Comparison of ENCODE assay signal across 1 cellular context in the genomic region with DNA sequence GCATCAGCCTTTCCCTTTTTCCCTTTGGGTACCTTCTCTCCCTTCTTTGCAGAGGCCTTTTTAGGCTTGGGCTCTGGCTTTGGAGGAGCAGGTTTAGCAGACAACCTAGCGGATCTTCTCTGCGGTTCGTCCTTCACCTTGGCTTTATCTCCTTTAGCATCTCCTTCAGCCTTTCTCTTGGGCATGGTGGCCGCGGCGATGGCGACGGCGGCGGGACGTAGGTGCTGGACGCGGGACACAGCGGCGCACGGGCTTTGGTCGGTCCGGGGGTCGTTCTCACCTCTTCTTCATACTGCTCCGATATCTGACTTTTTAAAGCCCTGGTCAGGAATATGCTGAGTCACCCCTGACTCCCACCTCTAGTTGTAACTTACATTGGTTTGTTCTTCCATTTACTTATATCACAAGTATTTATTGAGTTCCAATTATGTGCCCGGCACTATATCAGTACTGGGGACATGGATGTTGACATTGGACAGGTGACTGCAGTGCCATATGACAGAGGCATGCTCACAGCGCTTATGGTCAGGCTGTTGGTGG.
TF ChIP-seq lines count a peak whose summit lies in the region.

No MANE protein-coding gene starts in this region.

TF ChIP-seq in HCT116, 20 proteins besides CTCF, POLR2A, EP300 and RAD21 (continued from another document):
- TF ChIP-seq, protein P1, sequence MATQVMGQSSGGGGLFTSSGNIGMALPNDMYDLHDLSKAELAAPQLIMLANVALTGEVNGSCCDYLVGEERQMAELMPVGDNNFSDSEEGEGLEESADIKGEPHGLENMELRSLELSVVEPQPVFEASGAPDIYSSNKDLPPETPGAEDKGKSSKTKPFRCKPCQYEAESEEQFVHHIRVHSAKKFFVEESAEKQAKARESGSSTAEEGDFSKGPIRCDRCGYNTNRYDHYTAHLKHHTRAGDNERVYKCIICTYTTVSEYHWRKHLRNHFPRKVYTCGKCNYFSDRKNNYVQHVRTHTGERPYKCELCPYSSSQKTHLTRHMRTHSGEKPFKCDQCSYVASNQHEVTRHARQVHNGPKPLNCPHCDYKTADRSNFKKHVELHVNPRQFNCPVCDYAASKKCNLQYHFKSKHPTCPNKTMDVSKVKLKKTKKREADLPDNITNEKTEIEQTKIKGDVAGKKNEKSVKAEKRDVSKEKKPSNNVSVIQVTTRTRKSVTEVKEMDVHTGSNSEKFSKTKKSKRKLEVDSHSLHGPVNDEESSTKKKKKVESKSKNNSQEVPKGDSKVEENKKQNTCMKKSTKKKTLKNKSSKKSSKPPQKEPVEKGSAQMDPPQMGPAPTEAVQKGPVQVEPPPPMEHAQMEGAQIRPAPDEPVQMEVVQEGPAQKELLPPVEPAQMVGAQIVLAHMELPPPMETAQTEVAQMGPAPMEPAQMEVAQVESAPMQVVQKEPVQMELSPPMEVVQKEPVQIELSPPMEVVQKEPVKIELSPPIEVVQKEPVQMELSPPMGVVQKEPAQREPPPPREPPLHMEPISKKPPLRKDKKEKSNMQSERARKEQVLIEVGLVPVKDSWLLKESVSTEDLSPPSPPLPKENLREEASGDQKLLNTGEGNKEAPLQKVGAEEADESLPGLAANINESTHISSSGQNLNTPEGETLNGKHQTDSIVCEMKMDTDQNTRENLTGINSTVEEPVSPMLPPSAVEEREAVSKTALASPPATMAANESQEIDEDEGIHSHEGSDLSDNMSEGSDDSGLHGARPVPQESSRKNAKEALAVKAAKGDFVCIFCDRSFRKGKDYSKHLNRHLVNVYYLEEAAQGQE (IDR thresholded peaks at IDR 0.05; ENCODE audit: low read depth), result no peak
- TF ChIP-seq SRF (IDR thresholded peaks at IDR 0.05; ENCODE audit: low read depth), result no peak
- no peak for TF ChIP-seq ZFX (IDR thresholded peaks at IDR 0.05)
- TF ChIP-seq, protein P2, sequence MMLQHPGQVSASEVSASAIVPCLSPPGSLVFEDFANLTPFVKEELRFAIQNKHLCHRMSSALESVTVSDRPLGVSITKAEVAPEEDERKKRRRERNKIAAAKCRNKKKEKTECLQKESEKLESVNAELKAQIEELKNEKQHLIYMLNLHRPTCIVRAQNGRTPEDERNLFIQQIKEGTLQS (IDR thresholded peaks at IDR 0.05), result no peak
- no peak for TF ChIP-seq YY1 (IDR thresholded peaks at IDR 0.05; ENCODE audit: extremely low read depth, insufficient replicate concordance, low read depth, low read length)
- TF ChIP-seq EZH2 (IDR thresholded peaks at IDR 0.05), result no peak
- TF ChIP-seq, protein P3, sequence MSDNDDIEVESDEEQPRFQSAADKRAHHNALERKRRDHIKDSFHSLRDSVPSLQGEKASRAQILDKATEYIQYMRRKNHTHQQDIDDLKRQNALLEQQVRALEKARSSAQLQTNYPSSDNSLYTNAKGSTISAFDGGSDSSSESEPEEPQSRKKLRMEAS (IDR thresholded peaks at IDR 0.05), result no peak
- TF ChIP-seq ZNF274 (IDR thresholded peaks at IDR 0.05; ENCODE audit: low read depth, low read length), result no peak
- TF ChIP-seq SP1 (IDR thresholded peaks at IDR 0.05; ENCODE audit: low read depth), result no peak
- no peak for TF ChIP-seq CEBPB (IDR thresholded peaks at IDR 0.05; ENCODE audit: low read depth)
- TF ChIP-seq, protein P4, sequence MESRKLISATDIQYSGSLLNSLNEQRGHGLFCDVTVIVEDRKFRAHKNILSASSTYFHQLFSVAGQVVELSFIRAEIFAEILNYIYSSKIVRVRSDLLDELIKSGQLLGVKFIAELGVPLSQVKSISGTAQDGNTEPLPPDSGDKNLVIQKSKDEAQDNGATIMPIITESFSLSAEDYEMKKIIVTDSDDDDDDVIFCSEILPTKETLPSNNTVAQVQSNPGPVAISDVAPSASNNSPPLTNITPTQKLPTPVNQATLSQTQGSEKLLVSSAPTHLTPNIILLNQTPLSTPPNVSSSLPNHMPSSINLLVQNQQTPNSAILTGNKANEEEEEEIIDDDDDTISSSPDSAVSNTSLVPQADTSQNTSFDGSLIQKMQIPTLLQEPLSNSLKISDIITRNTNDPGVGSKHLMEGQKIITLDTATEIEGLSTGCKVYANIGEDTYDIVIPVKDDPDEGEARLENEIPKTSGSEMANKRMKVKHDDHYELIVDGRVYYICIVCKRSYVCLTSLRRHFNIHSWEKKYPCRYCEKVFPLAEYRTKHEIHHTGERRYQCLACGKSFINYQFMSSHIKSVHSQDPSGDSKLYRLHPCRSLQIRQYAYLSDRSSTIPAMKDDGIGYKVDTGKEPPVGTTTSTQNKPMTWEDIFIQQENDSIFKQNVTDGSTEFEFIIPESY (IDR thresholded peaks at IDR 0.05; ENCODE audit: extremely low read depth, insufficient replicate concordance, low read length), result no peak
